8 cellular contexts compared by ENCODE assay signal in the genomic region with DNA sequence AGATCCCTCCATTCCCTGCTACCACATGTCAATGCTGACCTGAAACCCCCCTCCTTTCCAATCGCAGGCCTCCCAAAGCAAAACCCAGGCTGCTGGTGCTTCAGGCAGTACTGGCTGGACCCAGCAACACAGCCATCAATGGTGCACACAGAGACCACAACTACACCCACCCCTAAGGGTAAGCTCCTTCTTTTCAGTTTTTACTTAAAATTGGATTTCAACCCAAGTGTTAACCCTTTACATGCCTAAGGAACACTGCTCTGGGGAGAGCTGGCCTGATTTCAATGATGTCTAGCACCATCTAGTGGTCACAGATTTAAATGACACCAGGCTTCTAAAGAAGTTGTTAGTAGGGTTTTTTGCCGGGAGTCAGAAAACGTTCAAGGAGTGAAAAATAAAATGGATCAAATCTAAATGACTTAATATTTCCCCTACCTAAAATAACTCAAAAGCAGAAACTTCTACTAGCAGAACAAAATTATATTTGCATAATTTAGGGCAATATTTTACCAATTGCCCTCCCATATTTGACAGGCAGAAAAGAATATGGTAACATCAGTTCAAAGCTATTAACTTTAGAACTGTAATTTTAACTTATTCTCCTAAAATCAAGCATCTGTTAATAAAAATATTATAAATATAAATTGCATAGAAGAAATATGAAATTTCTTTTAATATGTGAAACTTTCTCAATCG. TPM values are rescaled to one million over a fixed set of nuclear protein-coding genes. Genes with fewer than 3 reads are reported as not detected.
DNase-seq lines count a peak whose midpoint lies in the region; ATAC-seq, FAIRE-seq and TF ChIP-seq lines count a peak whose summit lies in the region.

No MANE protein-coding gene starts in this region.

- peaks cover 7 to 72% (median 24%) of the 10 kb centered on the region in 3 donors for H3K36me3 Mint-ChIP-seq in naive thymus-derived CD8-positive, alpha-beta T cell

- no peaks in the 10 kb centered on the region for H3K9me3 ChIP-seq in SU-DHL-6 (ENCODE audit: insufficient read depth, low read length)

- H2AFZ ChIP-seq in SU-DHL-6 (ENCODE audit: low read depth, low read length, severe bottlenecking) = no peak overlapping the region

- TF ChIP-seq POLR2A in GM12891 (IDR thresholded peaks at IDR 0.05; ENCODE audit: low read depth, low read length) = no peak

- TF ChIP-seq CTCF in SU-DHL-6 (IDR thresholded peaks at IDR 0.05; ENCODE audit: insufficient read depth, low read length, poor library complexity, severe bottlenecking) (peak; percentile 99), epithelial cell of proximal tubule (conservative IDR thresholded peaks at IDR 0.05; ENCODE audit: low read depth, low read length) (peak; percentile 84)

- H3K9me3 Mint-ChIP-seq in naive thymus-derived CD8-positive, alpha-beta T cell = no peaks in the 10 kb centered on the region

- peaks cover 0 to 6% (median 3%) of the 10 kb centered on the region in 4 donors for H3K4me1 Mint-ChIP-seq in naive thymus-derived CD8-positive, alpha-beta T cell

- H3K27me3 Mint-ChIP-seq in naive thymus-derived CD8-positive, alpha-beta T cell = no peaks in the 10 kb centered on the region

- H3K27ac Mint-ChIP-seq in naive thymus-derived CD8-positive, alpha-beta T cell = peak overlapping the region in 1 of 10 donors; percentile 78

- peak in 1 of 2 donors; percentile 43 for ATAC-seq in naive thymus-derived CD8-positive, alpha-beta T cell

- H3K4me3 Mint-ChIP-seq in naive thymus-derived CD8-positive, alpha-beta T cell = no peak overlapping the region

- no peak overlapping the region for H3K4me3 ChIP-seq in SU-DHL-6 (ENCODE audit: insufficient read depth, low read length, poor library complexity, severe bottlenecking)
- H3K4me3 ChIP-seq in epithelial cell of proximal tubule (ENCODE audit: low read depth, low read length) = no peak overlapping the region

- H4K20me1 ChIP-seq in SU-DHL-6 (ENCODE audit: low read depth, low read length) = no peaks in the 10 kb centered on the region

- no peak overlapping the region for H3K9ac ChIP-seq in SU-DHL-6 (ENCODE audit: low read length)

- peak; percentile 85 for FAIRE-seq in GM12891 (lab: Jason Lieb, UNC)

- H3F3A ChIP-seq in SU-DHL-6 (ENCODE audit: insufficient read depth) = no peaks in the 10 kb centered on the region

- DNase-seq in Ammon's horn (ENCODE audit: low spot score) = peak; percentile 61
- no peak for DNase-seq in GM12891 (ENCODE audit: insufficient read length, low spot score)
- peak; percentile 68 for DNase-seq in NCI-H1092 treated with DMSO at 0.1 percent for 48 hours (lab: John Stamatoyannopoulos, UW)
- DNase-seq in epithelial cell of proximal tubule (ENCODE audit: low read depth) = no peak
- DNase-seq in naive thymus-derived CD8-positive, alpha-beta T cell = peak in 6 of 10 donors; percentile 8 to 61 (median 35)
- no peak for DNase-seq in T1000 (lab: John Stamatoyannopoulos, UW)
- DNase-seq in NK-92 (lab: John Stamatoyannopoulos, UW; ENCODE audit: unreplicated experiment) = no peak

- no peaks in the 10 kb centered on the region for H3K36me3 ChIP-seq in SU-DHL-6 (ENCODE audit: low read length)

- no peaks in the 10 kb centered on the region for H3K9me2 ChIP-seq in SU-DHL-6 (replicated peaks; ENCODE audit: insufficient read depth, low read length)

- H3K27me3 ChIP-seq in SU-DHL-6 (ENCODE audit: low read length) = no peaks in the 10 kb centered on the region

- no peak overlapping the region for H3K27ac ChIP-seq in SU-DHL-6 (ENCODE audit: low read depth, low read length)

- POLR2A ChIA-PET in naive thymus-derived CD8-positive, alpha-beta T cell (lab: Charles Lee) = no interaction called here

- no peak overlapping the region for H3K4me2 ChIP-seq in SU-DHL-6 (ENCODE audit: low read depth, low read length, poor library complexity, severe bottlenecking)

- H3K79me2 ChIP-seq in SU-DHL-6 (ENCODE audit: insufficient read depth, low read length) = no peaks in the 10 kb centered on the region

TF ChIP-seq in GM12891, 5 proteins besides CTCF, POLR2A, EP300 and RAD21:
- TF ChIP-seq PAX5 (IDR thresholded peaks at IDR 0.05; ENCODE audit: insufficient read depth, low read length, severe bottlenecking) = no peak
- TF ChIP-seq POU2F2 (IDR thresholded peaks at IDR 0.05; ENCODE audit: low read depth, low read length) = no peak
- no peak for TF ChIP-seq SPI1 (IDR thresholded peaks at IDR 0.05; ENCODE audit: low read depth, low read length)
- TF ChIP-seq POLR2AphosphoS5 (IDR thresholded peaks at IDR 0.05; ENCODE audit: low read depth, low read length) = no peak
- TF ChIP-seq TAF1 (IDR thresholded peaks at IDR 0.05; ENCODE audit: low read depth, low read length) = no peak

RNA-seq across cellular contexts. Expression of a gene that starts 24.6 kb away (rescaled TPM):
- 12.0 TPM for polyA plus RNA-seq in GM12891 (2012; ENCODE audit: low read depth, missing spikeins)
- 28.7 and 43.1 TPM in 2 replicates for total RNA-seq in epithelial cell of proximal tubule
- 10 to 100 TPM; 16.8 to 18.0 TPM for total RNA-seq in naive thymus-derived CD8-positive, alpha-beta T cell
- polyA plus RNA-seq in naive thymus-derived CD8-positive, alpha-beta T cell = 10 to 100 TPM; 16.5 to 24.5 (median 22.9) TPM

RNA-seq across cellular contexts. Expression of a gene that starts 59.8 kb away (rescaled TPM):
- 50.9 TPM for polyA plus RNA-seq in GM12891 (2012; ENCODE audit: low read depth, missing spikeins)
- total RNA-seq in epithelial cell of proximal tubule = 157 and 199 TPM in 2 replicates
- total RNA-seq in naive thymus-derived CD8-positive, alpha-beta T cell = 100 to 1,000 TPM; 128 to 136 TPM
- polyA plus RNA-seq in naive thymus-derived CD8-positive, alpha-beta T cell = 10 to 100 TPM; 46.5 to 70.5 (median 55.2) TPM

Comparison
In these comparisons a context has a peak if more than half of its experiments do, and no peak if none do; other contexts are left out.
1. DNase-seq: peak in Ammon's horn (single experiment), NCI-H1092 treated with DMSO at 0.1 percent for 48 hours (single experiment) and naive thymus-derived CD8-positive, alpha-beta T cell (6 of 10); none in GM12891 (single experiment), epithelial cell of proximal tubule (single experiment), T1000 (single experiment) and NK-92 (single experiment).